ENCODE assay signal across 8 cellular contexts in genomic region chr17:48261297-48261880, GRCh38.
DNase-seq lines count a peak whose midpoint lies in the region; ATAC-seq and TF ChIP-seq lines count a peak whose summit lies in the region.

No MANE protein-coding gene starts in this region.

- H3K9me3 Mint-ChIP-seq in activated naive CD4-positive, alpha-beta T cell treated with anti-CD3 and anti-CD28 coated beads for 36 hours, result no peaks in the 10 kb centered on the region

- 57 to 63% (median 62%) methylated on average over 5 of the region's 5 CpGs for WGBS in psoas muscle, 3 donors
- WGBS in thyroid gland, 2 donors, result 49 to 61% methylated on average over 5 of the region's 5 CpGs

- H3K9me3 ChIP-seq in psoas muscle (no peaks in the 10 kb centered on the region), thyroid gland (no peaks in the 10 kb centered on the region)

- peaks cover 18% of the 10 kb centered on the region for H3K4me1 Mint-ChIP-seq in activated naive CD4-positive, alpha-beta T cell treated with anti-CD3 and anti-CD28 coated beads for 36 hours (ENCODE audit: low read depth)

- H3K4me1 ChIP-seq in psoas muscle (no peaks in the 10 kb centered on the region), thyroid gland (no peaks in the 10 kb centered on the region)

- H3K27me3 ChIP-seq in brain microvascular endothelial cell (replicated peaks), result no peaks in the 10 kb centered on the region
- no peaks in the 10 kb centered on the region for H3K27me3 ChIP-seq in psoas muscle (ENCODE audit: insufficient read depth in 3 of 3, low read length in 2 of 3)
- H3K27me3 ChIP-seq in thyroid gland, result no peaks in the 10 kb centered on the region

- peak; percentile 78 for TF ChIP-seq CTCF in brain microvascular endothelial cell (IDR thresholded peaks at IDR 0.05; ENCODE audit: low read depth, low read length, missing control alignments)
- TF ChIP-seq CTCF in psoas muscle (IDR thresholded peaks at IDR 0.05), result peak; percentile 9
- no peak for TF ChIP-seq CTCF in thyroid gland (IDR thresholded peaks at IDR 0.05)

- H3K36me3 ChIP-seq in brain microvascular endothelial cell (replicated peaks), result no peaks in the 10 kb centered on the region
- no peaks in the 10 kb centered on the region for H3K36me3 ChIP-seq in psoas muscle (ENCODE audit: insufficient read depth in 1 of 2, low read depth in 1 of 2)
- no peaks in the 10 kb centered on the region for H3K36me3 ChIP-seq in thyroid gland

- H3K27ac ChIP-seq in brain microvascular endothelial cell (no peak overlapping the region), psoas muscle (no peak overlapping the region), thyroid gland (no peak overlapping the region)

- TF ChIP-seq POLR2A in thyroid gland (IDR thresholded peaks at IDR 0.05), result no peak

- in situ Hi-C loops in brain microvascular endothelial cell (cut with HindIII; ENCODE audit: low pct_ligation_motif_present, low sequenced_read_pairs), result no loop called here

- H3K27ac Mint-ChIP-seq in activated naive CD4-positive, alpha-beta T cell treated with anti-CD3 and anti-CD28 coated beads for 36 hours, result no peak overlapping the region

- no peak overlapping the region for H3K4me3 ChIP-seq in brain microvascular endothelial cell (ENCODE audit: low read depth, low read length)
- H3K4me3 ChIP-seq in psoas muscle, result no peak overlapping the region
- no peak overlapping the region for H3K4me3 ChIP-seq in thyroid gland (replicated peaks in 1 of 3)

- ATAC-seq in psoas muscle (no peak), HG03571 (IDR thresholded peaks at IDR 0.05; ENCODE audit: unreplicated experiment) (no peak)

- no peak overlapping the region for H3K4me3 Mint-ChIP-seq in activated naive CD4-positive, alpha-beta T cell treated with anti-CD3 and anti-CD28 coated beads for 36 hours

- CTCF ChIA-PET in activated naive CD4-positive, alpha-beta T cell treated with anti-CD3 and anti-CD28 coated beads for 36 hours (lab: Charles Lee), result interaction anchor here (0.6 to 3.3 kb wide), 3 partner anchors 14 to 332 kb away, joined by 3 to 18 read pairs (median 3); partner anchors contain the start of gene HOXB5

- DNase-seq in activated naive CD4-positive, alpha-beta T cell treated with anti-CD3 and anti-CD28 coated beads for 36 hours, result peak; percentile 25
- no peak for DNase-seq in activated naive CD4-positive, alpha-beta T cell treated with Interleukin-2 at 50 U/mL for 16 hours
- DNase-seq in NCI-H1092 (lab: John Stamatoyannopoulos, UW) (peak; percentile 9), brain microvascular endothelial cell (peak; percentile 12), psoas muscle (no peak), thyroid gland (no peak), GM19240 (ENCODE audit: insufficient read length, low spot score) (no peak)

- H3K36me3 Mint-ChIP-seq in activated naive CD4-positive, alpha-beta T cell treated with anti-CD3 and anti-CD28 coated beads for 36 hours (ENCODE audit: low read depth), result no peaks in the 10 kb centered on the region

- intact Hi-C loops in activated naive CD4-positive, alpha-beta T cell treated with anti-CD3 and anti-CD28 coated beads for 36 hours (cut with micrococcal nuclease), result loop anchor here (5.0 kb wide), 1 partner anchor 41 kb away; no protein-coding TSS in a partner anchor
- intact Hi-C loops in psoas muscle (cut with DNase I), result loop anchor here in 1 of 2 donors (5.0 kb wide), 1 partner anchor 111 kb away; no protein-coding TSS in a partner anchor
- intact Hi-C loops in thyroid gland (cut with DNase I), result no loop called here

- H3K27me3 Mint-ChIP-seq in activated naive CD4-positive, alpha-beta T cell treated with anti-CD3 and anti-CD28 coated beads for 36 hours (ENCODE audit: low read depth), result no peaks in the 10 kb centered on the region

Comparison
In these comparisons a context has a peak if more than half of its experiments do, and no peak if none do; other contexts are left out.
1. DNase-seq: peak in activated naive CD4-positive, alpha-beta T cell treated with anti-CD3 and anti-CD28 coated beads for 36 hours (single experiment), NCI-H1092 (single experiment) and brain microvascular endothelial cell (single experiment); none in activated naive CD4-positive, alpha-beta T cell treated with Interleukin-2 at 50 U/mL for 16 hours (single experiment), psoas muscle (0 of 2), thyroid gland (0 of 2) and GM19240 (single experiment).
2. CTCF ChIP-seq: peak in brain microvascular endothelial cell (single experiment) and psoas muscle (single experiment); none in thyroid gland (0 of 6).